25 cellular contexts compared by ENCODE assay signal in genomic region chr9:130385257-130385656, GRCh38. TPM values are rescaled to one million over a fixed set of nuclear protein-coding genes. Genes with fewer than 3 reads are reported as not detected.
"Had no signal": no experiment of that assay in that cellular context is flagged by ENCODE, and none has a peak within 500 bp of the region (broad histone marks: within the 10 kb centered on the region; RNA-seq: fewer than 3 reads in every experiment).

No MANE protein-coding gene starts in this region.

- H3K9me3 ChIP-seq: ovary, psoas muscle, right lobe of liver, sigmoid colon, stomach, thoracic aorta, thyroid gland, transverse colon, upper lobe of right lung, uterus had no signal

- H3K36me3 ChIP-seq: ovary, right lobe of liver, thoracic aorta, thyroid gland, transverse colon, upper lobe of right lung, uterus had no signal

- ATAC-seq: naive thymus-derived CD8-positive, alpha-beta T cell; natural killer cell treated with Interleukin-12 subunit alpha and Interleukin-12 subunit beta and Interleukin-15 and Interleukin-18, amount 100 ng/mL, for 72 hours; psoas muscle; right cardiac atrium; right lobe of liver; stimulated activated effector memory CD8-positive, alpha-beta T cell treated with anti-CD3 and anti-CD28 coated beads, Interleukin-12 subunit alpha, Interleukin-12 subunit beta, amount 100 ng/mL, for 72 hours; stimulated activated naive B cell treated with anti-CD40 and anti-IgM and Interleukin-4, amounts not matched to agents 10 μg/mL and 1 μg/mL and 100 μg/mL, for 72 hours; upper lobe of right lung had no signal

- H3K79me2 ChIP-seq: parathyroid adenoma had no signal

- H3K4me1 ChIP-seq: parathyroid adenoma, psoas muscle, right lobe of liver, sigmoid colon, stomach, thyroid gland, transverse colon, upper lobe of right lung, uterus had no signal

- FAIRE-seq: small intestine had no signal

- H2AFZ ChIP-seq: parathyroid adenoma had no signal

- H3K4me3 ChIP-seq: ovary, psoas muscle, right lobe of liver, sigmoid colon, stomach, thoracic aorta, thyroid gland, transverse colon, upper lobe of right lung, uterus had no signal

- H3K9ac ChIP-seq: parathyroid adenoma had no signal

- DNase-seq: naive thymus-derived CD8-positive, alpha-beta T cell; nephron progenitor cell; occipital lobe; ovary; posterior cingulate gyrus; psoas muscle; right lobe of liver; sigmoid colon; small intestine; stimulated activated CD4-positive, alpha-beta T cell treated with anti-CD3 and anti-CD28 coated beads, Interleukin-15, amount 100 ng/mL, for 24 hours; stimulated activated CD4-positive, alpha-beta T cell treated with anti-CD3 and anti-CD28 coated beads, Interleukin-2, amount 100 ng/mL, for 24 hours; stimulated activated CD4-positive, alpha-beta T cell treated with anti-CD3 and anti-CD28 coated beads, Interleukin-2, amount 100 ng/mL, for 48 hours; stimulated activated CD4-positive, alpha-beta T cell treated with anti-CD3 and anti-CD28 coated beads, Interleukin-4, amount 100 ng/mL, for 24 hours; stimulated activated naive B cell treated with anti-CD40 and anti-IgM and Interleukin-4, amounts not matched to agents 10 μg/mL and 1 μg/mL and 100 μg/mL, for 72 hours; stimulated activated naive CD4-positive, alpha-beta T cell treated with Interleukin-2 at 50 U/mL for 16 hours; stomach; thyroid gland; transverse colon; upper lobe of right lung; uterus had no signal

- H3K27me3 ChIP-seq: ovary, right lobe of liver, sigmoid colon, thyroid gland, transverse colon, upper lobe of right lung, uterus had no signal

- H3K27ac ChIP-seq: ovary, parathyroid adenoma, psoas muscle, right lobe of liver, sigmoid colon, stomach, thoracic aorta, thyroid gland, transverse colon, upper lobe of right lung, uterus had no signal

RNA-seq across cellular contexts. Expression of gene ASS1, which starts 59.5 kb away (rescaled TPM):
- total RNA-seq: naive thymus-derived CD8-positive, alpha-beta T cell; natural killer cell treated with Interleukin-12 subunit alpha and Interleukin-12 subunit beta and Interleukin-15 and Interleukin-18, amount 100 ng/mL, for 72 hours had no signal
- polyA plus RNA-seq: naive thymus-derived CD8-positive, alpha-beta T cell had no signal
